ENCODE assay signal across 1 cellular context in genomic region chr7:86846494-86847190, GRCh38.
TF ChIP-seq lines count a peak whose summit lies in the region.

No MANE protein-coding gene starts in this region.

TF ChIP-seq in HepG2, 621 proteins besides CTCF, POLR2A, EP300 and RAD21 (continued from another document and continues in another):
- TF ChIP-seq SNAPC4 (CRISPR knock-in tag; IDR thresholded peaks at IDR 0.05) (no peak), ZNF230 (CRISPR knock-in tag; IDR thresholded peaks at IDR 0.05) (no peak), PRDM4 (CRISPR knock-in tag; IDR thresholded peaks at IDR 0.05; ENCODE audit: borderline replicate concordance) (no peak), ERF (CRISPR knock-in tag; IDR thresholded peaks at IDR 0.05) (peak; percentile 90), POLR2AphosphoS2 (IDR thresholded peaks at IDR 0.05; ENCODE audit: low read depth, low read length) (no peak), MLLT10 (CRISPR knock-in tag; IDR thresholded peaks at IDR 0.05) (no peak), FOXC1 (CRISPR knock-in tag; IDR thresholded peaks at IDR 0.05; ENCODE audit: borderline replicate concordance) (no peak), ZNF225 (CRISPR knock-in tag; IDR thresholded peaks at IDR 0.05) (no peak), GLMP (CRISPR knock-in tag; IDR thresholded peaks at IDR 0.05; ENCODE audit: borderline replicate concordance) (no peak), IRF9 (CRISPR knock-in tag; IDR thresholded peaks at IDR 0.05; ENCODE audit: borderline replicate concordance) (peak; percentile 36; the same call in 1 of the 2 replicates), E2F5 (CRISPR knock-in tag; conservative IDR thresholded peaks at IDR 0.05) (no peak), SIX1 (CRISPR knock-in tag; IDR thresholded peaks at IDR 0.05; ENCODE audit: borderline replicate concordance) (no peak), SP2 (CRISPR knock-in tag; IDR thresholded peaks at IDR 0.05) (no peak), XRCC5 (optimal IDR thresholded peaks at IDR 0.05; ENCODE audit: low read length) (no peak), SOX6 (IDR thresholded peaks at IDR 0.05) (no peak), SOX6 (CRISPR knock-in tag; IDR thresholded peaks at IDR 0.05) (peak; percentile 95), ZNF609 (CRISPR knock-in tag; IDR thresholded peaks at IDR 0.05; ENCODE audit: borderline replicate concordance) (peak; percentile 89), ZNF446 (CRISPR knock-in tag; IDR thresholded peaks at IDR 0.05) (no peak), KAT7 (CRISPR knock-in tag; IDR thresholded peaks at IDR 0.05; ENCODE audit: borderline replicate concordance) (no peak), ETV6 (CRISPR knock-in tag; conservative IDR thresholded peaks at IDR 0.05) (no peak), CENPT (CRISPR knock-in tag; IDR thresholded peaks at IDR 0.05; ENCODE audit: low read depth) (no peak), ARNTL (CRISPR knock-in tag; IDR thresholded peaks at IDR 0.05) (peak; percentile 85), ZNF567 (CRISPR knock-in tag; IDR thresholded peaks at IDR 0.05; ENCODE audit: borderline replicate concordance) (no peak), ZNF101 (CRISPR knock-in tag; IDR thresholded peaks at IDR 0.05; ENCODE audit: borderline replicate concordance, low read depth) (no peak)
- TF ChIP-seq, protein P1, sequence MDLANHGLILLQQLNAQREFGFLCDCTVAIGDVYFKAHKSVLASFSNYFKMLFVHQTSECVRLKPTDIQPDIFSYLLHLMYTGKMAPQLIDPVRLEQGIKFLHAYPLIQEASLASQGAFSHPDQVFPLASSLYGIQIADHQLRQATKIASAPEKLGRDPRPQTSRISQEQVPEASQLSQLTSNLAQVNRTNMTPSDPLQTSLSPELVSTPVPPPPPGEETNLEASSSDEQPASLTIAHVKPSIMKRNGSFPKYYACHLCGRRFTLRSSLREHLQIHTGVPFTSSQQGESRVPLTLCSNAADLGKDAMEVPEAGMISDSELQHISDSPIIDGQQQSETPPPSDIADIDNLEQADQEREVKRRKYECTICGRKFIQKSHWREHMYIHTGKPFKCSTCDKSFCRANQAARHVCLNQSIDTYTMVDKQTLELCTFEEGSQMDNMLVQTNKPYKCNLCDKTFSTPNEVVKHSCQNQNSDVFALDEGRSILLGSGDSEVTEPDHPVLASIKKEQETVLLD (CRISPR knock-in tag; IDR thresholded peaks at IDR 0.05; ENCODE audit: low read depth): no peak
- TF ChIP-seq, protein P2, sequence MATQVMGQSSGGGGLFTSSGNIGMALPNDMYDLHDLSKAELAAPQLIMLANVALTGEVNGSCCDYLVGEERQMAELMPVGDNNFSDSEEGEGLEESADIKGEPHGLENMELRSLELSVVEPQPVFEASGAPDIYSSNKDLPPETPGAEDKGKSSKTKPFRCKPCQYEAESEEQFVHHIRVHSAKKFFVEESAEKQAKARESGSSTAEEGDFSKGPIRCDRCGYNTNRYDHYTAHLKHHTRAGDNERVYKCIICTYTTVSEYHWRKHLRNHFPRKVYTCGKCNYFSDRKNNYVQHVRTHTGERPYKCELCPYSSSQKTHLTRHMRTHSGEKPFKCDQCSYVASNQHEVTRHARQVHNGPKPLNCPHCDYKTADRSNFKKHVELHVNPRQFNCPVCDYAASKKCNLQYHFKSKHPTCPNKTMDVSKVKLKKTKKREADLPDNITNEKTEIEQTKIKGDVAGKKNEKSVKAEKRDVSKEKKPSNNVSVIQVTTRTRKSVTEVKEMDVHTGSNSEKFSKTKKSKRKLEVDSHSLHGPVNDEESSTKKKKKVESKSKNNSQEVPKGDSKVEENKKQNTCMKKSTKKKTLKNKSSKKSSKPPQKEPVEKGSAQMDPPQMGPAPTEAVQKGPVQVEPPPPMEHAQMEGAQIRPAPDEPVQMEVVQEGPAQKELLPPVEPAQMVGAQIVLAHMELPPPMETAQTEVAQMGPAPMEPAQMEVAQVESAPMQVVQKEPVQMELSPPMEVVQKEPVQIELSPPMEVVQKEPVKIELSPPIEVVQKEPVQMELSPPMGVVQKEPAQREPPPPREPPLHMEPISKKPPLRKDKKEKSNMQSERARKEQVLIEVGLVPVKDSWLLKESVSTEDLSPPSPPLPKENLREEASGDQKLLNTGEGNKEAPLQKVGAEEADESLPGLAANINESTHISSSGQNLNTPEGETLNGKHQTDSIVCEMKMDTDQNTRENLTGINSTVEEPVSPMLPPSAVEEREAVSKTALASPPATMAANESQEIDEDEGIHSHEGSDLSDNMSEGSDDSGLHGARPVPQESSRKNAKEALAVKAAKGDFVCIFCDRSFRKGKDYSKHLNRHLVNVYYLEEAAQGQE (IDR thresholded peaks at IDR 0.05; ENCODE audit: borderline replicate concordance in 1 of 2, low read depth in 1 of 2, low read length in 2 of 2): peak in 1 of 2 experiments; percentile 64; a peak in 1 of 4 replicates
